Comparison of ENCODE assay signal across 21 cellular contexts in the genomic region with DNA sequence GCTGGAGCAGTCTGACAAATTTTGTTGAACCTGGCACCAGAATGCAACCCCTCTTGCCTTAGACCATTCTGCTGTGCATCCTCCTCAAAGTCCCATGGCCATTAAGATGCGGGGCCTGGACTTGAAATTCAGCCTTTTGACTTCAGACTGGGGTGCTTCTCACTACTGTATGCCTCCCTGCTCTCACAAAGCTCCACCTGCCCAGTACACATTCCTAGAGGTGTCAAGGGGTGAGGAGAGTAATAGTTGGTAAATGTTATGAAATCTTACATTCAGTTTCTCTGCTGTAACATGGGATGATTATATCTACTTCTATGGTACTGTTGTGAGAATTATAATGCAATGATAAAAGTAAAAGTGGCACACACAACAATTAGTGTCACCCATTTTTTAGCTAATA.
"Had no signal": no experiment of that assay in that cellular context is flagged by ENCODE, and none has a peak within 500 bp of the region (broad histone marks: within the 10 kb centered on the region; RNA-seq: fewer than 3 reads in every experiment).

No MANE protein-coding gene starts in this region.

- H3K4me1 ChIP-seq: sigmoid colon had no signal

- DNase-seq: cortex of kidney; effector memory CD8-positive, alpha-beta T cell; foreskin fibroblast; gastrocnemius medialis; head of caudate nucleus; nephron progenitor cell; nucleus accumbens; ovary; psoas muscle; right cardiac atrium; sigmoid colon; stimulated activated CD4-positive, alpha-beta T cell treated with anti-CD3 and anti-CD28 coated beads, Interleukin-2, amount 100 ng/mL, for 24 hours; stimulated activated CD4-positive, alpha-beta T cell treated with anti-CD3 and anti-CD28 coated beads, Interleukin-4, amount 100 ng/mL, for 24 hours; stimulated activated naive CD4-positive, alpha-beta T cell treated with Interleukin-2 at 50 U/mL for 16 hours; stomach; testis; tibial artery had no signal

- ATAC-seq: effector memory CD8-positive, alpha-beta T cell; gastrocnemius medialis; psoas muscle; right cardiac atrium; stimulated activated effector memory CD8-positive, alpha-beta T cell treated with anti-CD3 and anti-CD28 coated beads, Interleukin-12 subunit alpha, Interleukin-12 subunit beta, amount 100 ng/mL, for 72 hours had no signal

- H3K9me3 ChIP-seq: gastrocnemius medialis, ovary, psoas muscle, sigmoid colon, stomach, testis, tibial artery, vagina had no signal

- H3K9me3 Mint-ChIP-seq: effector memory CD8-positive, alpha-beta T cell; memory B cell; stimulated activated effector memory CD8-positive, alpha-beta T cell treated with anti-CD3 and anti-CD28 coated beads, Interleukin-12 subunit alpha, Interleukin-12 subunit beta, amount 100 ng/mL, for 72 hours had no signal

- H3K4me3 ChIP-seq: gastrocnemius medialis, lung, ovary, psoas muscle, sigmoid colon, stomach, testis, tibial artery, vagina had no signal

- H3K27me3 ChIP-seq: gastrocnemius medialis, ovary, sigmoid colon, stomach, testis, tibial artery, vagina had no signal

- H3K27ac ChIP-seq: ovary, psoas muscle, sigmoid colon, stomach, testis, tibial artery, vagina had no signal

- H3K36me3 Mint-ChIP-seq: stimulated activated effector memory CD8-positive, alpha-beta T cell treated with anti-CD3 and anti-CD28 coated beads, Interleukin-12 subunit alpha, Interleukin-12 subunit beta, amount 100 ng/mL, for 72 hours had no signal

- H3K4me3 Mint-ChIP-seq: effector memory CD8-positive, alpha-beta T cell; memory B cell; nephron progenitor cell; stimulated activated effector memory CD8-positive, alpha-beta T cell treated with anti-CD3 and anti-CD28 coated beads, Interleukin-12 subunit alpha, Interleukin-12 subunit beta, amount 100 ng/mL, for 72 hours had no signal

- H3K27me3 Mint-ChIP-seq: effector memory CD8-positive, alpha-beta T cell; memory B cell had no signal

- H3K36me3 ChIP-seq: gastrocnemius medialis, ovary, sigmoid colon, stomach, tibial artery, vagina had no signal
